ENCODE assay signal across 26 cellular contexts in the genomic region with DNA sequence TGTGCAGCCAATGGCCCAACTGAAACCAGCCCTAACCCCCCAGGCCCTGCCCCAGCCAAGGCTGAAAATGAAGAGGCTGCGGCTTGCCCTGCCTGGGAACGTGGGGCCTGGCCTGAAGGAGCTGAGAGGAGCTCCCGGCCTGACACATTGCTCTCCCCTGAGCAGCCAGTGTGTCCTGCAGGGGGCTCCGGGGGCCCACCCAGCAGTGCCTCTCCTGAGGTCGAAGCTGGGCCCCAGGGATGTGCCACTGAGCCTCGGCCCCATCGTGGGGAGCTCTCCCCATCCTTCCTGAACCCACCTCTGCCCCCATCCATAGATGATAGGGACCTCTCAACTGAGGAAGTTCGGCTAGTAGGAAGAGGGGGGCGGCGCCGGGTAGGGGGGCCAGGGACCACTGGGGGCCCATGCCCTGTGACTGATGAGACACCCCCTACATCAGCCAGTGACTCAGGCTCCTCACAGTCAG.
"Had no signal": no experiment of that assay in that cellular context is flagged by ENCODE, and none has a peak within 500 bp of the region (broad histone marks: within the 10 kb centered on the region; RNA-seq: fewer than 3 reads in every experiment).

No MANE protein-coding gene starts in this region.

- H3K4me3 Mint-ChIP-seq: central memory CD8-positive, alpha-beta T cell; dendritic cell treated with granulocyte-macrophage colony-stimulating factor and Interleukin-4, amounts not matched to agents 40 ng/mL and 50 ng/mL, for 4 days; nephron; neural progenitor cell; stimulated activated effector memory CD8-positive, alpha-beta T cell treated with anti-CD3 and anti-CD28 coated beads, Interleukin-12 subunit alpha, Interleukin-12 subunit beta, amount 100 ng/mL, for 72 hours had no signal

- H3K9me3 Mint-ChIP-seq: central memory CD8-positive, alpha-beta T cell; dendritic cell treated with granulocyte-macrophage colony-stimulating factor and Interleukin-4, amounts not matched to agents 40 ng/mL and 50 ng/mL, for 4 days; stimulated activated effector memory CD8-positive, alpha-beta T cell treated with anti-CD3 and anti-CD28 coated beads, Interleukin-12 subunit alpha, Interleukin-12 subunit beta, amount 100 ng/mL, for 72 hours had no signal

- H3K27ac Mint-ChIP-seq: dendritic cell treated with granulocyte-macrophage colony-stimulating factor and Interleukin-4, amounts not matched to agents 40 ng/mL and 50 ng/mL, for 4 days; nephron; stimulated activated effector memory CD8-positive, alpha-beta T cell treated with anti-CD3 and anti-CD28 coated beads, Interleukin-12 subunit alpha, Interleukin-12 subunit beta, amount 100 ng/mL, for 72 hours had no signal

- DNase-seq: colonic mucosa; effector memory CD4-positive, alpha-beta T cell; esophagus squamous epithelium; foreskin melanocyte; glutamatergic neuron; heart right ventricle; hippocampal formation; left cardiac atrium; left ventricle myocardium superior; lower lobe of right lung; nucleus accumbens; ovary; psoas muscle; right cardiac atrium; stimulated activated CD4-positive, alpha-beta T cell treated with anti-CD3 and anti-CD28 coated beads, Interleukin-12 subunit alpha, Interleukin-12 subunit beta, amount 100 ng/mL, for 4 hours; stimulated activated CD4-positive, alpha-beta T cell treated with anti-CD3 and anti-CD28 coated beads, Interleukin-1b, Interleukin-23, amount 100 ng/mL, for 48 hours; stimulated activated CD4-positive, alpha-beta T cell treated with anti-CD3 and anti-CD28 coated beads, Interleukin-4, amount 100 ng/mL, for 1 hour; stimulated activated naive CD4-positive, alpha-beta T cell treated with Interleukin-2 at 50 U/mL for 16 hours; transverse colon; upper lobe of right lung; uterus had no signal

- ATAC-seq: left ventricle myocardium superior; lower lobe of right lung; right cardiac atrium; stimulated activated effector memory CD8-positive, alpha-beta T cell treated with anti-CD3 and anti-CD28 coated beads, Interleukin-12 subunit alpha, Interleukin-12 subunit beta, amount 100 ng/mL, for 72 hours; upper lobe of right lung had no signal

- H3K27me3 Mint-ChIP-seq: central memory CD8-positive, alpha-beta T cell had no signal
